ENCODE assay signal across 25 cellular contexts in genomic region chr3:25479727-25480010, GRCh38. TPM values are rescaled to one million over a fixed set of nuclear protein-coding genes. Genes with fewer than 3 reads are reported as not detected.
"Had no signal": no experiment of that assay in that cellular context is flagged by ENCODE, and none has a peak within 500 bp of the region (broad histone marks: within the 10 kb centered on the region; RNA-seq: fewer than 3 reads in every experiment).

No MANE protein-coding gene starts in this region.

- H3K27ac ChIP-seq: hepatocyte, lower lobe of right lung, SK-N-MC, WERI-Rb-1 had no signal

- DNase-seq: activated CD4-positive, alpha-beta T cell treated with anti-CD3 and anti-CD28 coated beads, Interleukin-2, amount 50 U/mL, for 48 hours; activated naive CD4-positive, alpha-beta T cell; activated naive CD8-positive, alpha-beta T cell treated with anti-CD3 and anti-CD28 coated beads for 36 hours; amygdala; central memory CD4-positive, alpha-beta T cell; left cardiac atrium; lower lobe of right lung; nucleus accumbens; retina; stimulated activated CD4-positive, alpha-beta T cell treated with anti-CD3 and anti-CD28 coated beads, Interleukin-12 subunit alpha, Interleukin-12 subunit beta, amount 100 ng/mL, for 4 hours; stimulated activated CD4-positive, alpha-beta T cell treated with anti-CD3 and anti-CD28 coated beads, Interleukin-1b, Interleukin-23, amount 100 ng/mL, for 48 hours; stimulated activated naive CD4-positive, alpha-beta T cell treated with Interleukin-2 at 50 U/mL for 16 hours; T1000; WERI-Rb-1 had no signal

- H3K9me3 ChIP-seq: lower lobe of right lung, tibial nerve had no signal

- H3K27me3 Mint-ChIP-seq: brain had no signal

- H3K27me3 ChIP-seq: hepatocyte, tibial nerve had no signal

- H3K36me3 ChIP-seq: lower lobe of right lung, tibial nerve, WERI-Rb-1 had no signal

- H3K4me2 ChIP-seq: hepatocyte had no signal

- ATAC-seq: activated T-helper 17 cell treated with anti-CD3 and anti-CD28 coated beads, Interleukin-2, amount 50 U/mL, for 72 hours; esophagus mucosa; lower lobe of right lung; natural killer cell treated with Interleukin-12 subunit alpha and Interleukin-12 subunit beta and Interleukin-15 and Interleukin-18, amount 100 ng/mL, for 72 hours had no signal

- H3K4me3 ChIP-seq: coronary artery, hepatocyte, lower lobe of right lung, SK-N-MC, tibial nerve had no signal

- FAIRE-seq: islet of Langerhans, urothelium cell line had no signal

- H3K4me1 Mint-ChIP-seq: activated naive CD8-positive, alpha-beta T cell treated with anti-CD3 and anti-CD28 coated beads for 36 hours; activated T-helper 17 cell treated with anti-CD3 and anti-CD28 coated beads, Interleukin-2, amount 50 U/mL, for 72 hours had no signal

- H3K9me3 Mint-ChIP-seq: activated naive CD8-positive, alpha-beta T cell treated with anti-CD3 and anti-CD28 coated beads for 36 hours; activated T-helper 17 cell treated with anti-CD3 and anti-CD28 coated beads, Interleukin-2, amount 50 U/mL, for 72 hours; brain; natural killer cell treated with Interleukin-12 subunit alpha and Interleukin-12 subunit beta and Interleukin-15 and Interleukin-18, amount 100 ng/mL, for 72 hours had no signal

- H3K36me3 Mint-ChIP-seq: activated naive CD8-positive, alpha-beta T cell treated with anti-CD3 and anti-CD28 coated beads for 36 hours; brain; natural killer cell treated with Interleukin-12 subunit alpha and Interleukin-12 subunit beta and Interleukin-15 and Interleukin-18, amount 100 ng/mL, for 72 hours had no signal

- H3K27ac Mint-ChIP-seq: activated naive CD8-positive, alpha-beta T cell treated with anti-CD3 and anti-CD28 coated beads for 36 hours; activated T-helper 17 cell treated with anti-CD3 and anti-CD28 coated beads, Interleukin-2, amount 50 U/mL, for 72 hours; natural killer cell treated with Interleukin-12 subunit alpha and Interleukin-12 subunit beta and Interleukin-15 and Interleukin-18, amount 100 ng/mL, for 72 hours had no signal

- H3K4me3 Mint-ChIP-seq: activated naive CD8-positive, alpha-beta T cell treated with anti-CD3 and anti-CD28 coated beads for 36 hours; activated T-helper 17 cell treated with anti-CD3 and anti-CD28 coated beads, Interleukin-2, amount 50 U/mL, for 72 hours; natural killer cell treated with Interleukin-12 subunit alpha and Interleukin-12 subunit beta and Interleukin-15 and Interleukin-18, amount 100 ng/mL, for 72 hours had no signal

- H2AFZ ChIP-seq: hepatocyte had no signal

RNA-seq across cellular contexts. Expression of gene RARB, which starts 51.6 kb away (rescaled TPM):
- total RNA-seq: activated naive CD8-positive, alpha-beta T cell treated with anti-CD3 and anti-CD28 coated beads for 36 hours; activated T-helper 17 cell treated with anti-CD3 and anti-CD28 coated beads, Interleukin-2, amount 50 U/mL, for 72 hours; natural killer cell treated with Interleukin-12 subunit alpha and Interleukin-12 subunit beta and Interleukin-15 and Interleukin-18, amount 100 ng/mL, for 72 hours; T-helper 1 cell treated with Interleukin-12 subunit alpha and Interleukin-12 subunit beta and Interleukin-4 antibody, amounts not matched to agents 30 ng/mL and 1 ng/mL, for 36 hours had no signal
